17 cellular contexts compared by ENCODE assay signal in the genomic region with DNA sequence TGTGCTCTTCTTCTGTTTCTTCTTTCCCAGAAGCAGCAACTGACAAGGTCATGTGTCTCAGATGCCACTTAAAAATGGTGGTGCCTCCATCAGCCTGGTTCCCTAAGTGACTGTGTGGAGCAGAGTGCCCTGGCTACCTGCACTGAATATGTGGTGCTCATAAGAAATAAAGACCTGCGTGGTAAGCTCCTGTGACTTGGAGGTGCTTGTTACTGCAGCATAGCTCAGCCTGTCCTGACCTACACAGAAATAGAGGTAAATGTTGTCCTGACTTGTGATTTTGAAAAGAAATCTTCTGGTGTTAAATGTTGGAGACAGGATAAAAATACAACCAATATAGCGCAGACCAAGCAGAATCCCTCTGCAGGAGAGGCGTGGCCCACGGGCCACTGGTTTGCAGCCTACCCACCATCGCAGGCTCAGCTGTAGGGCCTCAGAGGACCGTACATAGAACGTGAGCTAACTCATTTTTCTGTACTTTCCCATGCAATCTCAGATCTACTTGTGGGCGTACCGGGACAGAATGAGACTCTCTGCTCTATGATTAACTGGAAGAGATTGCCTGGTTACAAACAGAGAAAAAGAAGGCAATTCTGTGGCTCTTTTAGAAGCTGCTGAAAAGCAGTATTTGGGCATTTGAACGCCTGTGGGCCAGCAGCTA.
A peak's percentile ranks its signal among the peaks of the same experiment; 100 is the strongest.
DNase-seq lines count a peak whose midpoint lies in the region; ATAC-seq and TF ChIP-seq lines count a peak whose summit lies in the region.
"Had no signal": no experiment of that assay in that cellular context is flagged by ENCODE, and none has a peak within 500 bp of the region (broad histone marks: within the 10 kb centered on the region; RNA-seq: fewer than 3 reads in every experiment).

No MANE protein-coding gene starts in this region.

- H3K27ac ChIP-seq in temporal lobe (ENCODE audit: low read depth, low read length), result peak overlapping the region; percentile 69

- no peaks in the 10 kb centered on the region for H3K36me3 ChIP-seq in Loucy (ENCODE audit: insufficient read depth, low read length)

- H3K4me3 ChIP-seq in Loucy (ENCODE audit: low read length, poor library complexity, severe bottlenecking), result no peak overlapping the region

- peak; percentile 10 for DNase-seq in natural killer cell treated with Interleukin-12 subunit alpha and Interleukin-12 subunit beta and Interleukin-15 and Interleukin-18, amount 100 ng/mL, for 72 hours (ENCODE audit: low spot score)
- DNase-seq in natural killer cell (no peak), endothelial cell (ENCODE audit: low spot score) (no peak)
- no peak for DNase-seq in stimulated activated CD4-positive, alpha-beta T cell treated with anti-CD3 and anti-CD28 coated beads, Interleukin-4, amount 100 ng/mL, for 24 hours
- DNase-seq in activated T-helper 2 cell treated with anti-CD3 and anti-CD28 coated beads, Interferon-gamma antibody, Interleukin-2, Interleukin-4, amounts not matched to agents 10 μg/mL and 5 μg/mL and 100 μg/mL, durations not matched to agents 14 hours and 24 hours and 36 hours (ENCODE audit: low spot score), result no peak
- DNase-seq: CD8-positive, alpha-beta T cell; H9; NCI-H1436 treated with DMSO at 0.1 percent for 48 hours; NCI-H2081; NCI-H526; PC-3; SK-N-SH had no signal

- H3K4me1 Mint-ChIP-seq in natural killer cell treated with Interleukin-12 subunit alpha and Interleukin-12 subunit beta and Interleukin-15 and Interleukin-18, amount 100 ng/mL, for 72 hours (ENCODE audit: low read depth in 2 of 2), result peaks cover 19 to 36% of the 10 kb centered on the region in 2 donors
- H3K4me1 Mint-ChIP-seq in natural killer cell (peaks cover 43 to 64% of the 10 kb centered on the region in 2 donors), endothelial cell (ENCODE audit: unreplicated experiment) (peaks cover 29% of the 10 kb centered on the region)
- H3K4me1 Mint-ChIP-seq in activated T-helper 2 cell treated with anti-CD3 and anti-CD28 coated beads, Interferon-gamma antibody, Interleukin-2, Interleukin-4, amounts not matched to agents 10 μg/mL and 5 μg/mL and 100 μg/mL, durations not matched to agents 14 hours and 24 hours and 36 hours (ENCODE audit: low read depth), result no peaks in the 10 kb centered on the region
- H3K4me1 Mint-ChIP-seq: B cell had no signal

- TF ChIP-seq CTCF in natural killer cell (IDR thresholded peaks at IDR 0.05) (no peak), Loucy (conservative IDR thresholded peaks at IDR 0.05; ENCODE audit: low read length) (no peak), endothelial cell (IDR thresholded peaks at IDR 0.05; ENCODE audit: unreplicated experiment) (no peak)

- H3K36me3 Mint-ChIP-seq in natural killer cell treated with Interleukin-12 subunit alpha and Interleukin-12 subunit beta and Interleukin-15 and Interleukin-18, amount 100 ng/mL, for 72 hours, result no peaks in the 10 kb centered on the region
- no peaks in the 10 kb centered on the region for H3K36me3 Mint-ChIP-seq in natural killer cell
- H3K36me3 Mint-ChIP-seq in endothelial cell (ENCODE audit: low read depth, unreplicated experiment), result no peaks in the 10 kb centered on the region
- no peaks in the 10 kb centered on the region for H3K36me3 Mint-ChIP-seq in activated T-helper 2 cell treated with anti-CD3 and anti-CD28 coated beads, Interferon-gamma antibody, Interleukin-2, Interleukin-4, amounts not matched to agents 10 μg/mL and 5 μg/mL and 100 μg/mL, durations not matched to agents 14 hours and 24 hours and 36 hours (ENCODE audit: low read depth)
- H3K36me3 Mint-ChIP-seq: CD8-positive, alpha-beta T cell; IgD-negative memory B cell had no signal

- no peaks in the 10 kb centered on the region for H3K27me3 ChIP-seq in Loucy (ENCODE audit: insufficient read depth, low read length, poor library complexity, severe bottlenecking)

- H3K4me3 Mint-ChIP-seq in natural killer cell treated with Interleukin-12 subunit alpha and Interleukin-12 subunit beta and Interleukin-15 and Interleukin-18, amount 100 ng/mL, for 72 hours, result no peak overlapping the region
- H3K4me3 Mint-ChIP-seq in natural killer cell (no peak overlapping the region), endothelial cell (ENCODE audit: unreplicated experiment) (no peak overlapping the region)
- no peak overlapping the region for H3K4me3 Mint-ChIP-seq in activated T-helper 2 cell treated with anti-CD3 and anti-CD28 coated beads, Interferon-gamma antibody, Interleukin-2, Interleukin-4, amounts not matched to agents 10 μg/mL and 5 μg/mL and 100 μg/mL, durations not matched to agents 14 hours and 24 hours and 36 hours (ENCODE audit: low read depth)
- H3K4me3 Mint-ChIP-seq: B cell; CD8-positive, alpha-beta T cell; H9; IgD-negative memory B cell had no signal

- no peaks in the 10 kb centered on the region for H3K9me3 ChIP-seq in Loucy (ENCODE audit: insufficient read depth, low read depth, low read length)
- H3K9me3 ChIP-seq: SK-N-SH had no signal

- no peaks in the 10 kb centered on the region for H3K9me3 Mint-ChIP-seq in natural killer cell treated with Interleukin-12 subunit alpha and Interleukin-12 subunit beta and Interleukin-15 and Interleukin-18, amount 100 ng/mL, for 72 hours
- H3K9me3 Mint-ChIP-seq in natural killer cell, result no peaks in the 10 kb centered on the region
- H3K9me3 Mint-ChIP-seq in endothelial cell (ENCODE audit: unreplicated experiment), result no peaks in the 10 kb centered on the region
- H3K9me3 Mint-ChIP-seq in activated T-helper 2 cell treated with anti-CD3 and anti-CD28 coated beads, Interferon-gamma antibody, Interleukin-2, Interleukin-4, amounts not matched to agents 10 μg/mL and 5 μg/mL and 100 μg/mL, durations not matched to agents 14 hours and 24 hours and 36 hours, result no peaks in the 10 kb centered on the region
- H3K9me3 Mint-ChIP-seq: CD8-positive, alpha-beta T cell had no signal

- peak overlapping the region; percentile 27 for H3K4me2 ChIP-seq in Loucy (ENCODE audit: low read depth, low read length, poor library complexity, severe bottlenecking)
- H3K4me2 ChIP-seq: SK-N-SH had no signal

- ATAC-seq in natural killer cell treated with Interleukin-12 subunit alpha and Interleukin-12 subunit beta and Interleukin-15 and Interleukin-18, amount 100 ng/mL, for 72 hours, result no peak
- ATAC-seq in natural killer cell, result no peak
- no peak for ATAC-seq in HG02884 (IDR thresholded peaks at IDR 0.05; ENCODE audit: unreplicated experiment)
- ATAC-seq: CD8-positive, alpha-beta T cell; PC-3 had no signal

- no peaks in the 10 kb centered on the region for H3F3A ChIP-seq in Loucy (ENCODE audit: low read depth)

- peaks cover 6% of the 10 kb centered on the region for H3K4me1 ChIP-seq in Loucy (ENCODE audit: insufficient read depth, low read length, poor library complexity, severe bottlenecking)

- no peak overlapping the region for H3K9ac ChIP-seq in Loucy (ENCODE audit: low read depth, low read length, poor library complexity, severe bottlenecking)
- H3K9ac ChIP-seq: SK-N-SH had no signal

- no peak overlapping the region for H3K27ac Mint-ChIP-seq in natural killer cell treated with Interleukin-12 subunit alpha and Interleukin-12 subunit beta and Interleukin-15 and Interleukin-18, amount 100 ng/mL, for 72 hours
- H3K27ac Mint-ChIP-seq in natural killer cell (no peak overlapping the region), endothelial cell (ENCODE audit: unreplicated experiment) (peak overlapping the region; percentile 36)
- H3K27ac Mint-ChIP-seq in activated T-helper 2 cell treated with anti-CD3 and anti-CD28 coated beads, Interferon-gamma antibody, Interleukin-2, Interleukin-4, amounts not matched to agents 10 μg/mL and 5 μg/mL and 100 μg/mL, durations not matched to agents 14 hours and 24 hours and 36 hours, result no peak overlapping the region
- H3K27ac Mint-ChIP-seq: B cell; CD8-positive, alpha-beta T cell; H9; IgD-negative memory B cell had no signal

- peaks cover 0 to 16% of the 10 kb centered on the region in 2 donors for H3K27me3 Mint-ChIP-seq in natural killer cell treated with Interleukin-12 subunit alpha and Interleukin-12 subunit beta and Interleukin-15 and Interleukin-18, amount 100 ng/mL, for 72 hours
- peaks cover 19 to 26% of the 10 kb centered on the region in 2 donors for H3K27me3 Mint-ChIP-seq in natural killer cell (ENCODE audit: low read depth in 2 of 2)
- peaks cover 18% of the 10 kb centered on the region for H3K27me3 Mint-ChIP-seq in endothelial cell (ENCODE audit: unreplicated experiment)
- peaks cover 17% of the 10 kb centered on the region for H3K27me3 Mint-ChIP-seq in activated T-helper 2 cell treated with anti-CD3 and anti-CD28 coated beads, Interferon-gamma antibody, Interleukin-2, Interleukin-4, amounts not matched to agents 10 μg/mL and 5 μg/mL and 100 μg/mL, durations not matched to agents 14 hours and 24 hours and 36 hours (ENCODE audit: low read depth)

- intact Hi-C loops in natural killer cell (cut with micrococcal nuclease), result no loop called here
- intact Hi-C loops in activated T-helper 2 cell treated with anti-CD3 and anti-CD28 coated beads, Interferon-gamma antibody, Interleukin-2, Interleukin-4, amounts not matched to agents 10 μg/mL and 5 μg/mL and 100 μg/mL, durations not matched to agents 14 hours and 24 hours and 36 hours (cut with micrococcal nuclease), result no loop called here

- no peaks in the 10 kb centered on the region for H3K9me2 ChIP-seq in Loucy (replicated peaks; ENCODE audit: low read depth, low read length)
- H3K9me2 ChIP-seq: SK-N-SH had no signal

- no peaks in the 10 kb centered on the region for H4K20me1 ChIP-seq in Loucy (ENCODE audit: insufficient read depth, low read length, poor library complexity, severe bottlenecking)

- no peak overlapping the region for H2AFZ ChIP-seq in Loucy (ENCODE audit: low read length)

- H3K79me2 ChIP-seq in Loucy (ENCODE audit: insufficient read depth, low read length), result no peaks in the 10 kb centered on the region
